26 cellular contexts compared by ENCODE assay signal in genomic region chr11:130282111-130282510, GRCh38. TPM values are rescaled to one million over a fixed set of nuclear protein-coding genes. Genes with fewer than 3 reads are reported as not detected.
A peak's percentile ranks its signal among the peaks of the same experiment; 100 is the strongest.
DNase-seq lines count a peak whose midpoint lies in the region; ATAC-seq and TF ChIP-seq lines count a peak whose summit lies in the region.
"Had no signal": no experiment of that assay in that cellular context is flagged by ENCODE, and none has a peak within 500 bp of the region (broad histone marks: within the 10 kb centered on the region; RNA-seq: fewer than 3 reads in every experiment).

No MANE protein-coding gene starts in this region.

- H3K36me3 ChIP-seq in SJCRH30 = no peaks in the 10 kb centered on the region
- H3K36me3 ChIP-seq: BE2C had no signal

- intact Hi-C loops in natural killer cell (cut with micrococcal nuclease) = no loop called here

- H3K9me3 Mint-ChIP-seq in natural killer cell = no peaks in the 10 kb centered on the region
- no peaks in the 10 kb centered on the region for H3K9me3 Mint-ChIP-seq in natural killer cell treated with Interleukin-12 subunit alpha and Interleukin-12 subunit beta and Interleukin-15 and Interleukin-18, amount 100 ng/mL, for 72 hours

- peaks cover 11% of the 10 kb centered on the region for H3K36me3 Mint-ChIP-seq in natural killer cell
- peaks cover 11% of the 10 kb centered on the region for H3K36me3 Mint-ChIP-seq in natural killer cell treated with Interleukin-12 subunit alpha and Interleukin-12 subunit beta and Interleukin-15 and Interleukin-18, amount 100 ng/mL, for 72 hours

- H3K27ac Mint-ChIP-seq in natural killer cell = peak overlapping the region; percentile 4 to 67
- no peak overlapping the region for H3K27ac Mint-ChIP-seq in natural killer cell treated with Interleukin-12 subunit alpha and Interleukin-12 subunit beta and Interleukin-15 and Interleukin-18, amount 100 ng/mL, for 72 hours
- H3K27ac Mint-ChIP-seq: CD14-positive monocyte; CD4-positive, alpha-beta memory T cell; CD8-positive, alpha-beta memory T cell had no signal

- H3K4me3 ChIP-seq in SJCRH30 = no peak overlapping the region
- H3K4me3 ChIP-seq: A549, BLaER1, GM12878 had no signal

- no peak for TF ChIP-seq CTCF in natural killer cell (IDR thresholded peaks at IDR 0.05)
- TF ChIP-seq CTCF in GM13976 (IDR thresholded peaks at IDR 0.05; ENCODE audit: borderline replicate concordance, control extremely low read depth, extremely low read depth, insufficient read depth, missing control alignments) = no peak

- in situ Hi-C loops in GM13976 (cut with MboI; ENCODE audit: low sequenced_read_pairs, unreplicated experiment) = no loop called here

- no peaks in the 10 kb centered on the region for H3K27me3 ChIP-seq in SJCRH30
- H3K27me3 ChIP-seq: BE2C, BLaER1 had no signal

- no peak for ATAC-seq in natural killer cell
- ATAC-seq in natural killer cell treated with Interleukin-12 subunit alpha and Interleukin-12 subunit beta and Interleukin-15 and Interleukin-18, amount 100 ng/mL, for 72 hours = no peak
- ATAC-seq: A549, GM12878 had no signal

- H3K4me1 Mint-ChIP-seq in natural killer cell = peaks cover 44 to 60% of the 10 kb centered on the region in 2 donors
- H3K4me1 Mint-ChIP-seq in natural killer cell treated with Interleukin-12 subunit alpha and Interleukin-12 subunit beta and Interleukin-15 and Interleukin-18, amount 100 ng/mL, for 72 hours (ENCODE audit: low read depth in 2 of 2) = peaks cover 28 to 35% of the 10 kb centered on the region in 2 donors

- H3K27ac ChIP-seq in SJCRH30 = no peak overlapping the region
- H3K27ac ChIP-seq: 22Rv1, A549, BLaER1 had no signal

- no peaks in the 10 kb centered on the region for H3K27me3 Mint-ChIP-seq in natural killer cell (ENCODE audit: low read depth in 2 of 2)
- no peaks in the 10 kb centered on the region for H3K27me3 Mint-ChIP-seq in natural killer cell treated with Interleukin-12 subunit alpha and Interleukin-12 subunit beta and Interleukin-15 and Interleukin-18, amount 100 ng/mL, for 72 hours
- H3K27me3 Mint-ChIP-seq: CD4-positive, alpha-beta memory T cell; CD4-positive, CD25-positive, alpha-beta regulatory T cell; CD8-positive, alpha-beta memory T cell had no signal

- no peaks in the 10 kb centered on the region for H3K9me3 ChIP-seq in SJCRH30 (replicated peaks)
- H3K9me3 ChIP-seq: A549, BE2C had no signal

- DNase-seq in natural killer cell = no peak
- no peak for DNase-seq in natural killer cell treated with Interleukin-12 subunit alpha and Interleukin-12 subunit beta and Interleukin-15 and Interleukin-18, amount 100 ng/mL, for 72 hours (ENCODE audit: low spot score)
- DNase-seq in medulla oblongata (ENCODE audit: extremely low spot score) = peak; percentile 54
- peak; percentile 73 for DNase-seq in pons (ENCODE audit: low spot score)
- no peak for DNase-seq in NCI-H2196 treated with DMSO at 0.1 percent for 48 hours (lab: John Stamatoyannopoulos, UW; ENCODE audit: unreplicated experiment)
- DNase-seq in GM13976 (ENCODE audit: low spot score) = no peak
- no peak for DNase-seq in SJCRH30
- DNase-seq: AML-193; BE2C; C1 segment of cervical spinal cord; CD4-positive, alpha-beta memory T cell; CD4-positive, CD25-positive, alpha-beta regulatory T cell; CD8-positive, alpha-beta memory T cell; COR-L47; DMS 273 treated with DMSO at 0.1 percent for 48 hours; DMS153; DMS53; DMS79; DND-41; EL; GDM1 had no signal

- H3K4me3 Mint-ChIP-seq in natural killer cell = no peak overlapping the region
- no peak overlapping the region for H3K4me3 Mint-ChIP-seq in natural killer cell treated with Interleukin-12 subunit alpha and Interleukin-12 subunit beta and Interleukin-15 and Interleukin-18, amount 100 ng/mL, for 72 hours
- H3K4me3 Mint-ChIP-seq: CD14-positive monocyte; CD4-positive, alpha-beta memory T cell; CD4-positive, CD25-positive, alpha-beta regulatory T cell had no signal

- no peaks in the 10 kb centered on the region for H3K4me1 ChIP-seq in SJCRH30
- H3K4me1 ChIP-seq: A549, BE2C, BLaER1 had no signal

RNA-seq across cellular contexts. Expression of gene ZBTB44, which starts 32.6 kb away (rescaled TPM):
- 100 to 1,000 TPM; 103 to 131 (median 105) TPM for total RNA-seq in natural killer cell
- 10 to 100 TPM; 28.5 to 48.5 TPM for total RNA-seq in natural killer cell treated with Interleukin-12 subunit alpha and Interleukin-12 subunit beta and Interleukin-15 and Interleukin-18, amount 100 ng/mL, for 72 hours
- 29.7 and 30.3 TPM in 2 replicates for total RNA-seq in SJCRH30 (2014; rRNA removed; shearing (Covaris generic))

Comparison
In these comparisons a context has a peak if more than half of its experiments do, and no peak if none do; other contexts are left out.
1. H3K27ac Mint-ChIP-seq: peak in natural killer cell (2 of 2); none in natural killer cell treated with Interleukin-12 subunit alpha and Interleukin-12 subunit beta and Interleukin-15 and Interleukin-18, amount 100 ng/mL, for 72 hours (0 of 2).
2. DNase-seq: peak in medulla oblongata (single experiment) and pons (single experiment); none in natural killer cell (single experiment), natural killer cell treated with Interleukin-12 subunit alpha and Interleukin-12 subunit beta and Interleukin-15 and Interleukin-18, amount 100 ng/mL, for 72 hours (single experiment), NCI-H2196 treated with DMSO at 0.1 percent for 48 hours (single experiment), GM13976 (single experiment) and SJCRH30 (0 of 2).